Comparison of ENCODE assay signal across 16 cellular contexts in the genomic region with DNA sequence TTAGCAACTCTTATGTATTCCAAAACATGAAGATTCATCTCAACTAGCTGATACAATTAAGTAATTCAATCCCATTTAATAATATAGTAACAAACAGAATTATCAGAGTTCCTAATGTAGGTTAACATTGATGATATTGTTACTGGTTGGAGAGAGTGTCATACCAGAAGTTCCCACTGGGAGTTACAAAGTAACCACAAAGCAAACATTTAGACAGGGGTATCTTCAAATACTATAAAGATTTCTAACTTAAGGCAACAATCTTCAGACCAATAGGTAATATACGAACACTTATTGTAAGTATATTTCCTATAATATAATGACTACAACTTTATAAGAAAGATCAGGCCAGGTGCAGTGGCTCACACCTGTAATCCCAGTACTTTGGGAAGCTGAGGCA.
DNase-seq lines count a peak whose midpoint lies in the region; ATAC-seq, FAIRE-seq and TF ChIP-seq lines count a peak whose summit lies in the region.
"Had no signal": no experiment of that assay in that cellular context is flagged by ENCODE, and none has a peak within 500 bp of the region (broad histone marks: within the 10 kb centered on the region; RNA-seq: fewer than 3 reads in every experiment).

No MANE protein-coding gene starts in this region.

- H3K4me3 Mint-ChIP-seq in glutamatergic neuron (ENCODE audit: unreplicated experiment): no peak overlapping the region
- no peak overlapping the region for H3K4me3 Mint-ChIP-seq in neural progenitor cell
- H3K4me3 Mint-ChIP-seq in activated naive CD4-positive, alpha-beta T cell treated with anti-CD3 and anti-CD28 coated beads, Interleukin-2, amount 10 ng/mL, durations not matched to agents 7 days and 5 days: no peak overlapping the region
- H3K4me3 Mint-ChIP-seq: CD14-positive monocyte; CD4-positive, alpha-beta memory T cell had no signal

- H3K27me3 Mint-ChIP-seq in glutamatergic neuron (ENCODE audit: unreplicated experiment) (peaks cover 1% of the 10 kb centered on the region), neural progenitor cell (ENCODE audit: insufficient read depth, low read depth) (no peaks in the 10 kb centered on the region)
- no peaks in the 10 kb centered on the region for H3K27me3 Mint-ChIP-seq in activated naive CD4-positive, alpha-beta T cell treated with anti-CD3 and anti-CD28 coated beads, Interleukin-2, amount 10 ng/mL, durations not matched to agents 7 days and 5 days
- H3K27me3 Mint-ChIP-seq: CD4-positive, alpha-beta memory T cell had no signal

- 0% methylated on average over 1 of the region's 1 CpG for WGBS in HepG2 (ENCODE audit: low lambda C conversion rate)
- WGBS in right lobe of liver (ENCODE audit: insufficient coverage, low coverage, low lambda C conversion rate, missing lambda C conversion rate): 29% methylated on average over 1 of the region's 1 CpG

- H3K9ac ChIP-seq in HepG2 (ENCODE audit: insufficient read depth, low read depth, low read length) (no peak overlapping the region), neural progenitor cell (no peak overlapping the region)
- H3K9ac ChIP-seq: BLaER1 had no signal

- POLR2A ChIA-PET in HepG2 (lab: Yijun Ruan, JAX): no interaction called here

- TF ChIP-seq EP300 in HepG2 (IDR thresholded peaks at IDR 0.05; ENCODE audit: low read depth in 2 of 2, low read length in 2 of 2) (no peak), HepG2 (CRISPR knock-in tag; IDR thresholded peaks at IDR 0.05; ENCODE audit: borderline replicate concordance) (no peak)

- no peaks in the 10 kb centered on the region for H3K4me1 Mint-ChIP-seq in glutamatergic neuron (ENCODE audit: low read depth, unreplicated experiment)
- no peaks in the 10 kb centered on the region for H3K4me1 Mint-ChIP-seq in neural progenitor cell
- H3K4me1 Mint-ChIP-seq in activated naive CD4-positive, alpha-beta T cell treated with anti-CD3 and anti-CD28 coated beads, Interleukin-2, amount 10 ng/mL, durations not matched to agents 7 days and 5 days: no peaks in the 10 kb centered on the region
- H3K4me1 Mint-ChIP-seq: CD14-positive monocyte; CD4-positive, alpha-beta memory T cell had no signal

- H3K79me2 ChIP-seq in HepG2 (ENCODE audit: insufficient read depth, low read length) (no peaks in the 10 kb centered on the region), neural progenitor cell (ENCODE audit: low read depth) (no peaks in the 10 kb centered on the region)

- CTCF ChIA-PET in HepG2 (lab: Yijun Ruan, JAX; ENCODE audit: low intra/inter-chr PET ratio, low total read pairs): no interaction called here
- CTCF ChIA-PET in activated naive CD4-positive, alpha-beta T cell treated with anti-CD3 and anti-CD28 coated beads, Interleukin-2, amount 10 ng/mL, durations not matched to agents 7 days and 5 days (lab: Charles Lee): no interaction called here

- H3K9me3 Mint-ChIP-seq in glutamatergic neuron (ENCODE audit: unreplicated experiment) (peaks cover 2% of the 10 kb centered on the region), neural progenitor cell (peaks cover 3% of the 10 kb centered on the region)
- peaks cover 2% of the 10 kb centered on the region for H3K9me3 Mint-ChIP-seq in activated naive CD4-positive, alpha-beta T cell treated with anti-CD3 and anti-CD28 coated beads, Interleukin-2, amount 10 ng/mL, durations not matched to agents 7 days and 5 days

- H4K20me1 ChIP-seq in HepG2 (ENCODE audit: insufficient read depth, low read length): no peaks in the 10 kb centered on the region
- H4K20me1 ChIP-seq in neural progenitor cell (ENCODE audit: low read depth): no peaks in the 10 kb centered on the region
- H4K20me1 ChIP-seq: BLaER1 had no signal

- no peak for DNase-seq in HepG2 (ENCODE audit: low spot score)
- DNase-seq in right lobe of liver: no peak
- DNase-seq in glutamatergic neuron: no peak
- no peak for DNase-seq in neural progenitor cell (ENCODE audit: low spot score)
- DNase-seq in DMS79 (lab: John Stamatoyannopoulos, UW): no peak
- DNase-seq in NCI-H226: no peak
- DNase-seq in activated naive CD4-positive, alpha-beta T cell treated with anti-CD3 and anti-CD28 coated beads, Interleukin-2, amount 10 ng/mL, durations not matched to agents 7 days and 5 days: no peak
- DNase-seq: 8988T; CD4-positive, alpha-beta memory T cell; DMS153; DMS79 treated with DMSO at 0.1 percent for 48 hours; GF-D8; GOT3 had no signal

- H3K4me3 ChIP-seq in HepG2 (replicated peaks in 1 of 3; ENCODE audit: insufficient read depth in 1 of 3, low read depth in 2 of 3, low read length in 3 of 3): no peak overlapping the region
- no peak overlapping the region for H3K4me3 ChIP-seq in right lobe of liver
- no peak overlapping the region for H3K4me3 ChIP-seq in neural progenitor cell
- H3K4me3 ChIP-seq: BLaER1, HAP-1 had no signal

- no peak overlapping the region for H3K27ac ChIP-seq in HepG2 (ENCODE audit: extremely low read length, insufficient read depth, low read length)
- H3K27ac ChIP-seq in right lobe of liver: no peak overlapping the region
- H3K27ac ChIP-seq in neural progenitor cell: no peak overlapping the region
- H3K27ac ChIP-seq: BLaER1 had no signal

- ATAC-seq in HepG2 (peak; percentile 53; the same call in 2 of the 3 replicates), right lobe of liver (no peak)

- H2AFZ ChIP-seq in HepG2 (ENCODE audit: low read length) (no peak overlapping the region), neural progenitor cell (replicated peaks) (no peak overlapping the region)

- in situ Hi-C loops in HepG2 (cut with HindIII; ENCODE audit: extremely low pct_ligation_motif_present, low pct_unique_long_range_greater_than_20kb): no loop called here

- intact Hi-C loops in HepG2 (cut with micrococcal nuclease; ENCODE audit: unreplicated experiment): no loop called here
- intact Hi-C loops in right lobe of liver (cut with DNase I): no loop called here

- TF ChIP-seq CTCF in HepG2 (CRISPR knock-in tag; IDR thresholded peaks at IDR 0.05): no peak
- TF ChIP-seq CTCF in right lobe of liver (IDR thresholded peaks at IDR 0.05): no peak
- TF ChIP-seq CTCF in glutamatergic neuron (IDR thresholded peaks at IDR 0.05; ENCODE audit: partially characterized antibody, unreplicated experiment): peak; percentile 42
- peak; percentile 17 for TF ChIP-seq CTCF in neural progenitor cell (IDR thresholded peaks at IDR 0.05)

- TF ChIP-seq RAD21 in HepG2 (CRISPR knock-in tag; IDR thresholded peaks at IDR 0.05): no peak

- H3K36me3 Mint-ChIP-seq in glutamatergic neuron (ENCODE audit: unreplicated experiment) (no peaks in the 10 kb centered on the region), neural progenitor cell (no peaks in the 10 kb centered on the region)
- no peaks in the 10 kb centered on the region for H3K36me3 Mint-ChIP-seq in activated naive CD4-positive, alpha-beta T cell treated with anti-CD3 and anti-CD28 coated beads, Interleukin-2, amount 10 ng/mL, durations not matched to agents 7 days and 5 days
- H3K36me3 Mint-ChIP-seq: CD14-positive monocyte; CD4-positive, alpha-beta memory T cell had no signal

- no peak overlapping the region for H3K27ac Mint-ChIP-seq in glutamatergic neuron (ENCODE audit: unreplicated experiment)
- no peak overlapping the region for H3K27ac Mint-ChIP-seq in neural progenitor cell
- H3K27ac Mint-ChIP-seq in activated naive CD4-positive, alpha-beta T cell treated with anti-CD3 and anti-CD28 coated beads, Interleukin-2, amount 10 ng/mL, durations not matched to agents 7 days and 5 days: no peak overlapping the region
- H3K27ac Mint-ChIP-seq: CD14-positive monocyte; CD4-positive, alpha-beta memory T cell had no signal

- no peak for FAIRE-seq in HepG2 (lab: Jason Lieb, UNC)

- H3K9me3 ChIP-seq in HepG2 (ENCODE audit: low read length) (no peaks in the 10 kb centered on the region), right lobe of liver (no peaks in the 10 kb centered on the region), neural progenitor cell (ENCODE audit: low read depth) (no peaks in the 10 kb centered on the region)
- H3K9me3 ChIP-seq: BLaER1, HAP-1 had no signal

- H3F3A ChIP-seq in neural progenitor cell (ENCODE audit: low read depth): no peaks in the 10 kb centered on the region

- no peak for TF ChIP-seq POLR2A in HepG2 (IDR thresholded peaks at IDR 0.05; ENCODE audit: insufficient read depth in 1 of 2, low read depth in 2 of 2, low read length in 2 of 2)
- TF ChIP-seq POLR2A in right lobe of liver (IDR thresholded peaks at IDR 0.05): no peak

- no peak overlapping the region for H3K4me2 ChIP-seq in HepG2 (ENCODE audit: low read depth, low read length)
- H3K4me2 ChIP-seq in neural progenitor cell: no peak overlapping the region
- H3K4me2 ChIP-seq: BLaER1 had no signal

- H3K36me3 ChIP-seq in HepG2 (replicated peaks in 1 of 2; ENCODE audit: control insufficient read depth in 1 of 2, insufficient read depth in 2 of 2, low read length in 2 of 2): no peaks in the 10 kb centered on the region
- no peaks in the 10 kb centered on the region for H3K36me3 ChIP-seq in right lobe of liver
- no peaks in the 10 kb centered on the region for H3K36me3 ChIP-seq in neural progenitor cell
- H3K36me3 ChIP-seq: BLaER1, HAP-1 had no signal

- H3K4me1 ChIP-seq in HepG2 (ENCODE audit: insufficient read depth, low read length) (peaks cover 8% of the 10 kb centered on the region; the same call in 1 of the 2 replicates), right lobe of liver (no peaks in the 10 kb centered on the region), neural progenitor cell (peaks cover 19% of the 10 kb centered on the region)
- H3K4me1 ChIP-seq: BLaER1, HAP-1 had no signal

- no TSS peak for BruUV-seq in HepG2 (replicated peaks; lab: Mats Ljungman, UMichigan)

- H3K27me3 ChIP-seq in HepG2 (ENCODE audit: control insufficient read depth in 1 of 2, insufficient read depth in 2 of 2, low read length in 2 of 2): no peaks in the 10 kb centered on the region
- H3K27me3 ChIP-seq in right lobe of liver: no peaks in the 10 kb centered on the region
- no peaks in the 10 kb centered on the region for H3K27me3 ChIP-seq in neural progenitor cell
- H3K27me3 ChIP-seq: BLaER1 had no signal

TF ChIP-seq in HepG2, 621 proteins besides CTCF, POLR2A, EP300 and RAD21:
- no peak for TF ChIP-seq TSC22D2 (CRISPR knock-in tag; IDR thresholded peaks at IDR 0.05; ENCODE audit: borderline replicate concordance)
- TF ChIP-seq IKZF1 (IDR thresholded peaks at IDR 0.05): no peak
- no peak for TF ChIP-seq ZNF790 (CRISPR knock-in tag; IDR thresholded peaks at IDR 0.05; ENCODE audit: borderline replicate concordance)
- no peak for TF ChIP-seq NBN (conservative IDR thresholded peaks at IDR 0.05)

Comparison
In these comparisons a context has a peak if more than half of its experiments do, and no peak if none do; other contexts are left out.
1. CTCF ChIP-seq: peak in glutamatergic neuron (single experiment) and neural progenitor cell (single experiment); none in HepG2 (single experiment) and right lobe of liver (0 of 4).